1 cellular context compared by ENCODE assay signal in genomic region chr11:66280428-66280827, GRCh38.
TF ChIP-seq lines count a peak whose summit lies in the region.

No MANE protein-coding gene starts in this region.

TF ChIP-seq in GM12878, 131 proteins besides CTCF, POLR2A, EP300 and RAD21:
- TF ChIP-seq POU2F2 (IDR thresholded peaks at IDR 0.05; ENCODE audit: borderline replicate concordance, low read depth, low read length), result no peak
- TF ChIP-seq PKNOX1 (IDR thresholded peaks at IDR 0.05), result peak; percentile 43; the same call in 1 of the 2 replicates
